14 cellular contexts compared by ENCODE assay signal in the genomic region with DNA sequence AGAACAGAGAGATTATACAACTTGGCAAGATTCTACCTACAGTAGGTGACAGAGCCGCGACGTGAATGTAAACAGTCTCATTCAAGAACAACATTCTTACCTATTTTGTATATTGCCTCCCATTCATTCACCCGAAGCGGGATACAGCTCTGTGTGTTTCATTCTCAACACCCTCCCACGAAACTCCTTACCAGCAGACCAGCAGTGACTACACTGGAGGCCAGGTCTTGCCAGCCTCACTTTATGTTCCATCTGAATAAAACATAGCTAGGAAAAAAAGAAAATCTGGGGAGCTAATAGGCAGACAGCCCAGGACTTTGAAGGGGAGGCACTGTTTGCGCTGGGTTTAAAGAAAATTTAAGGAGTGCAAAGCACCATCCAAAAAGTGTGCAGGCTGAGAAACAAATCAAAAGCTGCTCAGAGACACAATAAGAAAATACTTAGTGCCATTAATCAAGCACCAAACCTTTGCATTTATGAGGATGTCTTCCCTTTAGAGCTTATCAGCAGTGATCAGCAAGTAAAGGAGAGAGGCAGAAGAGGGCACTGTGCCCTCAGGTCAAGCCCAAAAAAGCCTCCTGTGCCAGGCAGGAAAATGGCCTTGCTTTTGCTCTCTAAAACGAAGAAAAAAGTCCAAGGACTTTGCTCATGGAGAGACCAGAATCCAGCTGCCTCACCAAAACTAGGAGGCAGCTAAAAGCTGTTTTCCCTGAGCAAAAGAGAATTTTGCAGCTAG.
DNase-seq lines count a peak whose midpoint lies in the region; ATAC-seq, FAIRE-seq and TF ChIP-seq lines count a peak whose summit lies in the region.
"Had no signal": no experiment of that assay in that cellular context is flagged by ENCODE, and none has a peak within 500 bp of the region (broad histone marks: within the 10 kb centered on the region; RNA-seq: fewer than 3 reads in every experiment).

No MANE protein-coding gene starts in this region.

- H3K79me2 ChIP-seq in HepG2 (ENCODE audit: insufficient read depth, low read length) = no peaks in the 10 kb centered on the region
- H3K79me2 ChIP-seq in hepatocyte = no peaks in the 10 kb centered on the region

- intact Hi-C loops in right lobe of liver (cut with DNase I) = no loop called here
- intact Hi-C loops in HepG2 (cut with micrococcal nuclease; ENCODE audit: unreplicated experiment) = no loop called here
- intact Hi-C loops in vagina (cut with DNase I) = no loop called here

- H3K9me3 ChIP-seq in right lobe of liver (no peaks in the 10 kb centered on the region), HepG2 (ENCODE audit: low read length) (no peaks in the 10 kb centered on the region), hepatocyte (ENCODE audit: low read depth) (no peaks in the 10 kb centered on the region), vagina (no peaks in the 10 kb centered on the region)
- H3K9me3 ChIP-seq: tibial artery had no signal

- H3K27ac ChIP-seq in right lobe of liver (no peak overlapping the region), HepG2 (ENCODE audit: extremely low read length, insufficient read depth, low read length) (no peak overlapping the region), hepatocyte (no peak overlapping the region), vagina (peak overlapping the region; percentile 15)

- H3K9ac ChIP-seq in HepG2 (ENCODE audit: insufficient read depth, low read depth, low read length) = no peak overlapping the region

- H3K4me2 ChIP-seq in HepG2 (ENCODE audit: low read depth, low read length) = no peak overlapping the region
- peak overlapping the region; percentile 5 for H3K4me2 ChIP-seq in hepatocyte

- H3K27me3 ChIP-seq in right lobe of liver = no peaks in the 10 kb centered on the region
- H3K27me3 ChIP-seq in HepG2 (ENCODE audit: control insufficient read depth in 1 of 2, insufficient read depth in 2 of 2, low read length in 2 of 2) = no peaks in the 10 kb centered on the region; a peak in 1 of 5 replicates
- no peaks in the 10 kb centered on the region for H3K27me3 ChIP-seq in hepatocyte
- H3K27me3 ChIP-seq in vagina = no peaks in the 10 kb centered on the region
- H3K27me3 ChIP-seq: tibial artery had no signal

- no peaks in the 10 kb centered on the region for H3K9me2 ChIP-seq in hepatocyte (replicated peaks; ENCODE audit: insufficient read depth)

- POLR2A ChIA-PET in HepG2 (lab: Yijun Ruan, JAX) = no interaction called here

- BruUV-seq in HepG2 (replicated peaks; lab: Mats Ljungman, UMichigan) = no TSS peak

- H3K36me3 ChIP-seq in right lobe of liver = no peaks in the 10 kb centered on the region
- no peaks in the 10 kb centered on the region for H3K36me3 ChIP-seq in HepG2 (replicated peaks in 1 of 2; ENCODE audit: control insufficient read depth in 1 of 2, insufficient read depth in 2 of 2, low read length in 2 of 2)
- no peaks in the 10 kb centered on the region for H3K36me3 ChIP-seq in hepatocyte (replicated peaks; ENCODE audit: insufficient read depth, low read depth)
- H3K36me3 ChIP-seq in vagina = no peaks in the 10 kb centered on the region
- H3K36me3 ChIP-seq: tibial artery had no signal

- H3K4me1 ChIP-seq in right lobe of liver (peaks cover 0 to 10% (median 3%) of the 10 kb centered on the region in 4 donors), HepG2 (ENCODE audit: insufficient read depth, low read length) (no peaks in the 10 kb centered on the region), hepatocyte (ENCODE audit: insufficient read depth) (peaks cover 4% of the 10 kb centered on the region), vagina (peaks cover 28% of the 10 kb centered on the region)

- peak in 3 of 4 donors; percentile 32 to 55 (median 36) for ATAC-seq in right lobe of liver
- ATAC-seq in HepG2 = no peak
- ATAC-seq in SK-N-SH treated with all-trans-retinoic acid at 6 μM for 48 hours = peak; percentile 41
- ATAC-seq in HG03097 (IDR thresholded peaks at IDR 0.05; ENCODE audit: low FRiP score, unreplicated experiment) = no peak

- TF ChIP-seq POLR2A in right lobe of liver (IDR thresholded peaks at IDR 0.05) = no peak
- no peak for TF ChIP-seq POLR2A in HepG2 (IDR thresholded peaks at IDR 0.05; ENCODE audit: insufficient read depth in 1 of 2, low read depth in 2 of 2, low read length in 2 of 2)
- no peak for TF ChIP-seq POLR2A in vagina (IDR thresholded peaks at IDR 0.05)

- no peak for TF ChIP-seq EP300 in HepG2 (IDR thresholded peaks at IDR 0.05; ENCODE audit: low read depth in 2 of 2, low read length in 2 of 2)
- no peak for TF ChIP-seq EP300 in HepG2 (CRISPR knock-in tag; IDR thresholded peaks at IDR 0.05; ENCODE audit: borderline replicate concordance)

- CTCF ChIA-PET in HepG2 (lab: Yijun Ruan, JAX; ENCODE audit: low intra/inter-chr PET ratio, low total read pairs) = no interaction called here

- in situ Hi-C loops in HepG2 (cut with HindIII; ENCODE audit: extremely low pct_ligation_motif_present, low pct_unique_long_range_greater_than_20kb) = no loop called here

- TF ChIP-seq CTCF in right lobe of liver (IDR thresholded peaks at IDR 0.05) (peak in 2 of 4 donors; percentile 19 to 28), HepG2 (CRISPR knock-in tag; IDR thresholded peaks at IDR 0.05) (no peak), hepatocyte (IDR thresholded peaks at IDR 0.05; ENCODE audit: poor library complexity) (no peak), vagina (IDR thresholded peaks at IDR 0.05) (no peak)

- H3K4me3 ChIP-seq in right lobe of liver (no peak overlapping the region), HepG2 (replicated peaks in 1 of 3; ENCODE audit: insufficient read depth in 1 of 3, low read depth in 2 of 3, low read length in 3 of 3) (no peak overlapping the region), hepatocyte (no peak overlapping the region), vagina (peak overlapping the region in 1 of 2 donors; percentile 0)

- H4K20me1 ChIP-seq in HepG2 (ENCODE audit: insufficient read depth, low read length) (no peaks in the 10 kb centered on the region), hepatocyte (ENCODE audit: insufficient read depth, poor library complexity, severe bottlenecking) (no peaks in the 10 kb centered on the region)

- no peak for TF ChIP-seq RAD21 in HepG2 (CRISPR knock-in tag; IDR thresholded peaks at IDR 0.05)

- DNase-seq in right lobe of liver = no peak
- DNase-seq in HepG2 (ENCODE audit: low spot score) = no peak
- DNase-seq in hepatocyte (ENCODE audit: low spot score) = no peak
- DNase-seq in vagina (ENCODE audit: extremely low spot score in 2 of 2) = no peak
- no peak for DNase-seq in stimulated activated CD4-positive, alpha-beta T cell treated with anti-CD3 and anti-CD28 coated beads, Interleukin-4, amount 100 ng/mL, for 1 hour
- no peak for DNase-seq in central memory CD4-positive, alpha-beta T cell
- DNase-seq: activated CD4-positive, alpha-beta T cell treated with anti-CD3 and anti-CD28 coated beads, Interleukin-2, amount 50 U/mL, for 1 hour; activated naive CD8-positive, alpha-beta T cell treated with anti-CD3 and anti-CD28 coated beads for 36 hours; NCI-H2171; SIG-M5; tibial artery had no signal

- no peak overlapping the region for H2AFZ ChIP-seq in HepG2 (ENCODE audit: low read length)
- H2AFZ ChIP-seq in hepatocyte = no peak overlapping the region

- WGBS in right lobe of liver (ENCODE audit: insufficient coverage, low coverage, low lambda C conversion rate, missing lambda C conversion rate) = 62% methylated on average over 8 of the region's 8 CpGs
- 15% methylated on average over 8 of the region's 8 CpGs for WGBS in HepG2 (ENCODE audit: low lambda C conversion rate)
- 59% methylated on average over 8 of the region's 8 CpGs for WGBS in hepatocyte (ENCODE audit: low lambda C conversion rate, missing lambda C conversion rate)

- FAIRE-seq in HepG2 (lab: Jason Lieb, UNC) = no peak
- FAIRE-seq: endometrium had no signal

TF ChIP-seq in HepG2, 621 proteins besides CTCF, POLR2A, EP300 and RAD21 (continues in another document):
- TF ChIP-seq ARNTL (CRISPR knock-in tag; IDR thresholded peaks at IDR 0.05) = no peak
- TF ChIP-seq ZNF792 (CRISPR knock-in tag; IDR thresholded peaks at IDR 0.05) = no peak
- TF ChIP-seq MAFG (CRISPR knock-in tag; IDR thresholded peaks at IDR 0.05) = no peak
- no peak for TF ChIP-seq CBX1 (IDR thresholded peaks at IDR 0.05; ENCODE audit: low read depth)
- TF ChIP-seq ZIK1 (CRISPR knock-in tag; IDR thresholded peaks at IDR 0.05; ENCODE audit: borderline replicate concordance, low read depth) = no peak
- TF ChIP-seq ATF7-NPFF (CRISPR knock-in tag; IDR thresholded peaks at IDR 0.05; ENCODE audit: low read depth) = no peak

TF ChIP-seq in SK-N-SH treated with all-trans-retinoic acid at 6 μM for 48 hours, 23 proteins besides CTCF, POLR2A, EP300 and RAD21:
- TF ChIP-seq CSDC2 (CRISPR knock-in tag; IDR thresholded peaks at IDR 0.05) = peak; percentile 71; the same call in 1 of the 2 replicates
- TF ChIP-seq ISL1 (CRISPR knock-in tag; IDR thresholded peaks at IDR 0.05) = peak; percentile 48; the same call in 1 of the 2 replicates
- no peak for TF ChIP-seq ZC3H10 (CRISPR knock-in tag; IDR thresholded peaks at IDR 0.05)
- TF ChIP-seq ZFP3 (CRISPR knock-in tag; IDR thresholded peaks at IDR 0.05) = 0 out of 2 replicates have a peak, but pooled peaks have one; percentile 42

Comparison
In these comparisons a context has a peak if more than half of its experiments do, and no peak if none do; other contexts are left out.
1. ATAC-seq: peak in right lobe of liver (3 of 4) and SK-N-SH treated with all-trans-retinoic acid at 6 μM for 48 hours (single experiment); none in HepG2 (single experiment) and HG03097 (single experiment).